ENCODE assay signal across 28 cellular contexts in genomic region chr18:45398448-45398847, GRCh38.
"Had no signal": no experiment of that assay in that cellular context is flagged by ENCODE, and none has a peak within 500 bp of the region (broad histone marks: within the 10 kb centered on the region; RNA-seq: fewer than 3 reads in every experiment).

No MANE protein-coding gene starts in this region.

- H3K4me3 ChIP-seq: adrenal gland, Peyer's patch had no signal

- H3K9me3 ChIP-seq: adrenal gland, Peyer's patch had no signal

- H3K27ac ChIP-seq: adrenal gland, Peyer's patch had no signal

- DNase-seq: activated B cell treated with CpG ODN at 0.5 μM for 24 hours; activated CD4-positive, alpha-beta T cell treated with anti-CD3 and anti-CD28 coated beads for 1 hour; activated CD4-positive, alpha-beta T cell treated with anti-CD3 and anti-CD28 coated beads, Interleukin-2, amount 10 ng/mL, durations not matched to agents 24 days and 14 days; activated CD4-positive, alpha-beta T cell treated with anti-CD3 and anti-CD28 coated beads, Interleukin-2, amount 50 U/mL, for 48 hours; activated CD8-positive, alpha-beta memory T cell treated with anti-CD3 and anti-CD28 coated beads, Interleukin-2, amount 10 ng/mL, durations not matched to agents 7 days and 5 days; activated gamma-delta T cell treated with Interleukin-2 at 50 U/mL for 16 hours; activated naive CD4-positive, alpha-beta T cell treated with anti-CD3 and anti-CD28 coated beads, Interleukin-2, amount 10 ng/mL, durations not matched to agents 7 days and 5 days; activated naive CD8-positive, alpha-beta T cell treated with anti-CD3 and anti-CD28 coated beads for 36 hours; activated T-cell treated with anti-CD3 and anti-CD28 coated beads, Interleukin-2, amount 50 U/mL, for 4 hours; adrenal gland; anterior cingulate cortex; cerebellar nuclear complex; IMR-90; KG1; NCI-H1048; NCI-H1417; NCI-H1930; NCI-H2171 treated with DMSO at 0.1 percent for 48 hours; NCI-H226; NCI-H510A; NCI-H69; NK-92 treated with Interleukin-12 subunit alpha and Interleukin-12 subunit beta, amount 100 ng/mL, for 24 hours; OCI-M1; Peyer's patch; SHP77 treated with DMSO at 0.1 percent for 48 hours; T-cell; T-helper 2 cell; T1000 had no signal

- H3K27me3 ChIP-seq: adrenal gland, Peyer's patch had no signal

- H3K4me1 ChIP-seq: adrenal gland, Peyer's patch had no signal

- H3K36me3 ChIP-seq: adrenal gland, Peyer's patch had no signal

- ATAC-seq: activated CD8-positive, alpha-beta memory T cell treated with anti-CD3 and anti-CD28 coated beads, Interleukin-2, amount 10 ng/mL, durations not matched to agents 7 days and 5 days; T-cell had no signal
